ENCODE assay signal across 8 cellular contexts in the genomic region with DNA sequence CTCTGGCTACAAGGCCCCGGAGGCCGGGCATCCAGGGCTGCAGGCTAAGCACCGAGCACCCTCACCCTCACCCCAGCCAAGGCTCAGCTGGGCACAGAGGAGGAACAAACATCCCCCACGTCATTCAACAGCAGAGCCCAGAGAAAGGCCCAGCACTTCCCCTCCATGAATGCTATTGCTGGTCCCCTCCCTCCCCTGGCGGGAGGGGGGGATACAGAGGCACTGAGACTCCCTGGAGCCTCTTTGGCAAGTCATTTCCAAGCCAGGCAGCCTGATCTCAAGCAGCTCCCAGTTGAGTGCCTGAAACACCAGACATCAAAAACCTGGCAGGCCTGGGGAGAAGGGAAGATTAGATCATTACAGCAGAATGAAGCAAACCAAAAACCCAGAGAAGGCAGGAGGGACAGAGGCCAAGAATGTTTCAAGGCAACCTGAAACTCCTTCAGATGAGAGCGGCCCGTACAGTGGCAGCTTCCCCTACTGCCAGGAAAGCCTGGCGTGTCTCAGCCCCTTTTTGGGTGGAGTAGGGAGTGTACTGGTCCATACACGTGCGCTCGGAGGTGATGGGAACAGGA.
A peak's percentile ranks its signal among the peaks of the same experiment; 100 is the strongest.
DNase-seq lines count a peak whose midpoint lies in the region; ATAC-seq and TF ChIP-seq lines count a peak whose summit lies in the region.

No MANE protein-coding gene starts in this region.

- WGBS in smooth muscle cell (ENCODE audit: low lambda C conversion rate): 30% methylated on average over 11 of the region's 11 CpGs

- H3K27me3 ChIP-seq in Loucy (ENCODE audit: insufficient read depth, low read length, poor library complexity, severe bottlenecking) (no peaks in the 10 kb centered on the region), smooth muscle cell (ENCODE audit: low read depth) (no peaks in the 10 kb centered on the region)

- no peaks in the 10 kb centered on the region for H3K9me2 ChIP-seq in Loucy (replicated peaks; ENCODE audit: low read depth, low read length)

- ATAC-seq in HG02623 (IDR thresholded peaks at IDR 0.05; ENCODE audit: unreplicated experiment) (no peak), HG03139 (IDR thresholded peaks at IDR 0.05; ENCODE audit: unreplicated experiment) (no peak), GM18870 (IDR thresholded peaks at IDR 0.05; ENCODE audit: unreplicated experiment) (no peak)

- H4K20me1 ChIP-seq in Loucy (ENCODE audit: insufficient read depth, low read length, poor library complexity, severe bottlenecking) (no peaks in the 10 kb centered on the region), smooth muscle cell (ENCODE audit: low read depth) (no peaks in the 10 kb centered on the region)

- DNase-seq in Ammon's horn (ENCODE audit: low spot score) (peak; percentile 80), hypothalamus (lab: John Stamatoyannopoulos, UW) (peak in 35 of 51 donors; percentile 25 to 79 (median 59)), smooth muscle cell (lab: John Stamatoyannopoulos, UW; ENCODE audit: unreplicated experiment) (peak; percentile 67)

- H3K4me1 ChIP-seq in Loucy (ENCODE audit: insufficient read depth, low read length, poor library complexity, severe bottlenecking) (peaks cover 55% of the 10 kb centered on the region), smooth muscle cell (ENCODE audit: low read depth) (peaks cover 46% of the 10 kb centered on the region)

- peak overlapping the region; percentile 31 for H3K9ac ChIP-seq in Loucy (ENCODE audit: low read depth, low read length, poor library complexity, severe bottlenecking)
- H3K9ac ChIP-seq in smooth muscle cell (ENCODE audit: low read depth): peak overlapping the region; percentile 96

- H3K4me2 ChIP-seq in Loucy (ENCODE audit: low read depth, low read length, poor library complexity, severe bottlenecking): no peak overlapping the region
- H3K4me2 ChIP-seq in smooth muscle cell: peak overlapping the region; percentile 71

- H3F3A ChIP-seq in Loucy (ENCODE audit: low read depth) (no peaks in the 10 kb centered on the region), smooth muscle cell (ENCODE audit: low read depth) (peaks cover 48% of the 10 kb centered on the region)

- H3K27ac ChIP-seq in angular gyrus (ENCODE audit: low read depth, low read length) (peak overlapping the region; percentile 75), smooth muscle cell (ENCODE audit: low read depth) (peak overlapping the region; percentile 100)

- TF ChIP-seq CTCF in Loucy (conservative IDR thresholded peaks at IDR 0.05; ENCODE audit: low read length) (no peak), smooth muscle cell (IDR thresholded peaks at IDR 0.05; ENCODE audit: borderline replicate concordance, insufficient read depth, poor library complexity, severe bottlenecking) (no peak)

- no peak overlapping the region for H3K4me3 ChIP-seq in Loucy (ENCODE audit: low read length, poor library complexity, severe bottlenecking)
- no peak overlapping the region for H3K4me3 ChIP-seq in smooth muscle cell

- H3K9me3 ChIP-seq in Loucy (ENCODE audit: insufficient read depth, low read depth, low read length) (no peaks in the 10 kb centered on the region), smooth muscle cell (replicated peaks; ENCODE audit: low read depth) (no peaks in the 10 kb centered on the region)

- no peaks in the 10 kb centered on the region for H3K36me3 ChIP-seq in Loucy (ENCODE audit: insufficient read depth, low read length)
- no peaks in the 10 kb centered on the region for H3K36me3 ChIP-seq in smooth muscle cell (ENCODE audit: low read depth)

- no peaks in the 10 kb centered on the region for H3K79me2 ChIP-seq in Loucy (ENCODE audit: insufficient read depth, low read length)
- H3K79me2 ChIP-seq in smooth muscle cell (ENCODE audit: low read depth): no peaks in the 10 kb centered on the region

- H2AFZ ChIP-seq in Loucy (ENCODE audit: low read length): no peak overlapping the region
- H2AFZ ChIP-seq in smooth muscle cell (ENCODE audit: low read depth): no peak overlapping the region
